In genomic region chr2:42906115-42906556, GRCh38 we compare ENCODE assay signal across 13 cellular contexts.
A peak's percentile ranks its signal among the peaks of the same experiment; 100 is the strongest.
DNase-seq lines count a peak whose midpoint lies in the region; ATAC-seq and TF ChIP-seq lines count a peak whose summit lies in the region.
"Had no signal": no experiment of that assay in that cellular context is flagged by ENCODE, and none has a peak within 500 bp of the region (broad histone marks: within the 10 kb centered on the region; RNA-seq: fewer than 3 reads in every experiment).

No MANE protein-coding gene starts in this region.

- TF ChIP-seq CTCF in glutamatergic neuron (IDR thresholded peaks at IDR 0.05; ENCODE audit: partially characterized antibody, unreplicated experiment) (no peak), prostate gland (IDR thresholded peaks at IDR 0.05) (no peak), natural killer cell (IDR thresholded peaks at IDR 0.05) (no peak)

- H3K4me3 Mint-ChIP-seq in glutamatergic neuron (ENCODE audit: unreplicated experiment) = peak overlapping the region; percentile 37
- H3K4me3 Mint-ChIP-seq in natural killer cell = no peak overlapping the region
- H3K4me3 Mint-ChIP-seq: activated CD4-positive, alpha-beta memory T cell treated with anti-CD3 and anti-CD28 coated beads for 36 hours; memory B cell had no signal

- H3K27ac Mint-ChIP-seq in glutamatergic neuron (ENCODE audit: unreplicated experiment) (peak overlapping the region; percentile 41), natural killer cell (no peak overlapping the region)
- H3K27ac Mint-ChIP-seq: activated CD4-positive, alpha-beta memory T cell treated with anti-CD3 and anti-CD28 coated beads for 36 hours; memory B cell had no signal

- no peaks in the 10 kb centered on the region for H3K36me3 ChIP-seq in ACC112 (ENCODE audit: insufficient read depth, low read length)
- no peaks in the 10 kb centered on the region for H3K36me3 ChIP-seq in SJCRH30
- H3K36me3 ChIP-seq in prostate gland = no peaks in the 10 kb centered on the region

- 39% methylated on average over 4 of the region's 4 CpGs for WGBS in prostate gland

- TF ChIP-seq POLR2A in prostate gland (IDR thresholded peaks at IDR 0.05) = no peak

- intact Hi-C loops in prostate gland (cut with DNase I) (no loop called here), natural killer cell (cut with micrococcal nuclease) (no loop called here)

- H3K27ac ChIP-seq in ACC112 (ENCODE audit: low read depth, low read length) (peak overlapping the region; percentile 59; the same call in 1 of the 2 replicates), SJCRH30 (no peak overlapping the region; the same call in 1 of the 2 replicates), prostate gland (peak overlapping the region; percentile 66 to 72)

- H3K4me1 ChIP-seq in ACC112 (ENCODE audit: control insufficient read depth, insufficient read depth, low read length, unreplicated experiment) = peaks cover 43% of the 10 kb centered on the region
- H3K4me1 ChIP-seq in SJCRH30 = peaks cover 28% of the 10 kb centered on the region
- peaks cover 6% of the 10 kb centered on the region for H3K4me1 ChIP-seq in prostate gland (replicated peaks)

- H3K27me3 ChIP-seq in ACC112 (ENCODE audit: insufficient read depth, low read length) = no peaks in the 10 kb centered on the region
- H3K27me3 ChIP-seq in SJCRH30 = peaks cover 4% of the 10 kb centered on the region; the same call in 1 of the 2 replicates
- H3K27me3 ChIP-seq in prostate gland (replicated peaks; ENCODE audit: insufficient read depth) = peaks cover 2% of the 10 kb centered on the region

- H3K36me3 Mint-ChIP-seq in glutamatergic neuron (ENCODE audit: unreplicated experiment) (no peaks in the 10 kb centered on the region), natural killer cell (no peaks in the 10 kb centered on the region)
- H3K36me3 Mint-ChIP-seq: activated CD4-positive, alpha-beta memory T cell treated with anti-CD3 and anti-CD28 coated beads for 36 hours; activated naive CD4-positive, alpha-beta T cell treated with anti-CD3 and anti-CD28 coated beads, Interleukin-2, amount 50 U/mL, for 72 hours; memory B cell had no signal

- no peaks in the 10 kb centered on the region for H3K79me2 ChIP-seq in ACC112 (ENCODE audit: control insufficient read depth, insufficient read depth, low read length, unreplicated experiment)

- H3K4me3 ChIP-seq in ACC112 (ENCODE audit: low read depth, low read length) = peak overlapping the region; percentile 40; the same call in 1 of the 2 replicates
- H3K4me3 ChIP-seq in SJCRH30 = peak overlapping the region; percentile 44
- no peak overlapping the region for H3K4me3 ChIP-seq in prostate gland

- peak overlapping the region; percentile 42 for H2AFZ ChIP-seq in ACC112 (ENCODE audit: low read length, unreplicated experiment)

- H3K9me3 ChIP-seq in SJCRH30 (replicated peaks) (no peaks in the 10 kb centered on the region), prostate gland (no peaks in the 10 kb centered on the region)

- H3K27me3 Mint-ChIP-seq in glutamatergic neuron (ENCODE audit: unreplicated experiment) (peaks cover 2% of the 10 kb centered on the region), natural killer cell (ENCODE audit: low read depth in 2 of 2) (peaks cover 16 to 18% of the 10 kb centered on the region in 2 donors)

- DNase-seq in SJCRH30 = no peak
- DNase-seq in glutamatergic neuron = no peak
- DNase-seq in prostate gland (ENCODE audit: low spot score) = no peak
- no peak for DNase-seq in activated CD4-positive, alpha-beta T cell treated with anti-CD3 and anti-CD28 coated beads, Interleukin-2, amount 50 U/mL, for 48 hours
- DNase-seq in natural killer cell = no peak
- DNase-seq in 8988T = no peak
- no peak for DNase-seq in SW 1271 (lab: John Stamatoyannopoulos, UW)
- DNase-seq: activated CD4-positive, alpha-beta memory T cell treated with anti-CD3 and anti-CD28 coated beads for 36 hours; erythroblast; NCI-H2029 had no signal

- H3K9me3 Mint-ChIP-seq in glutamatergic neuron (ENCODE audit: unreplicated experiment) (peaks cover 2% of the 10 kb centered on the region), natural killer cell (no peaks in the 10 kb centered on the region)
- H3K9me3 Mint-ChIP-seq: activated CD4-positive, alpha-beta memory T cell treated with anti-CD3 and anti-CD28 coated beads for 36 hours; activated naive CD4-positive, alpha-beta T cell treated with anti-CD3 and anti-CD28 coated beads, Interleukin-2, amount 50 U/mL, for 72 hours; memory B cell had no signal

- peaks cover 30% of the 10 kb centered on the region for H3K4me1 Mint-ChIP-seq in glutamatergic neuron (ENCODE audit: low read depth, unreplicated experiment)
- H3K4me1 Mint-ChIP-seq in natural killer cell = no peaks in the 10 kb centered on the region
- H3K4me1 Mint-ChIP-seq: memory B cell had no signal

- ATAC-seq in natural killer cell = no peak
- ATAC-seq: activated naive CD4-positive, alpha-beta T cell treated with anti-CD3 and anti-CD28 coated beads, Interleukin-2, amount 50 U/mL, for 72 hours had no signal

Comparison
In these comparisons a context has a peak if more than half of its experiments do, and no peak if none do; other contexts are left out.
1. H3K4me3 ChIP-seq: peak in ACC112 (single experiment) and SJCRH30 (single experiment); none in prostate gland (0 of 2).